In genomic region chr11:104881117-104881794, GRCh38 we compare ENCODE assay signal across 15 cellular contexts. TPM values are rescaled to one million over a fixed set of nuclear protein-coding genes. Genes with fewer than 3 reads are reported as not detected.
DNase-seq lines count a peak whose midpoint lies in the region; ATAC-seq and TF ChIP-seq lines count a peak whose summit lies in the region.
"Had no signal": no experiment of that assay in that cellular context is flagged by ENCODE, and none has a peak within 500 bp of the region (broad histone marks: within the 10 kb centered on the region; RNA-seq: fewer than 3 reads in every experiment).

No MANE protein-coding gene starts in this region.

- no peak overlapping the region for H3K4me2 ChIP-seq in mesendoderm (ENCODE audit: low read length)

- TF ChIP-seq CTCF in activated CD8-positive, alpha-beta T cell treated with anti-CD3 and anti-CD28 coated beads for 36 hours (IDR thresholded peaks at IDR 0.05) = no peak

- H2BK5ac ChIP-seq in mesendoderm (ENCODE audit: low read length) = no peak overlapping the region

- H2BK120ac ChIP-seq in mesendoderm (ENCODE audit: low read depth, low read length) = no peak overlapping the region

- H3K4me3 ChIP-seq in GM08714 (ENCODE audit: low read length) (peak overlapping the region; percentile 26; the same call in 1 of the 2 replicates), mesendoderm (ENCODE audit: low read length) (no peak overlapping the region)
- H3K4me3 ChIP-seq: uterus had no signal

- H3K4ac ChIP-seq in mesendoderm (ENCODE audit: low read depth, low read length) = no peak overlapping the region

- no peak overlapping the region for H3K18ac ChIP-seq in mesendoderm (ENCODE audit: low read length)

- no peaks in the 10 kb centered on the region for H3K4me1 ChIP-seq in mesendoderm (ENCODE audit: control insufficient read depth, low read depth, low read length)
- H3K4me1 ChIP-seq: uterus had no signal

- peaks cover 34% of the 10 kb centered on the region for H3K4me1 Mint-ChIP-seq in activated CD8-positive, alpha-beta T cell treated with anti-CD3 and anti-CD28 coated beads for 36 hours (ENCODE audit: low read depth)

- H3K27ac Mint-ChIP-seq in activated CD8-positive, alpha-beta T cell treated with anti-CD3 and anti-CD28 coated beads for 36 hours = no peak overlapping the region

- no CpG with 5 or more reads among the region's 3 CpGs for WGBS in mesendoderm (ENCODE audit: extremely low coverage, insufficient coverage, low lambda C conversion rate)

- no peak overlapping the region for H3K56ac ChIP-seq in mesendoderm (ENCODE audit: low read length)

- no peak overlapping the region for H3K23ac ChIP-seq in mesendoderm (ENCODE audit: low read length)

- ATAC-seq in GM19328 (IDR thresholded peaks at IDR 0.05; ENCODE audit: unreplicated experiment) = peak; percentile 61
- peak; percentile 68 for ATAC-seq in HG02678 (IDR thresholded peaks at IDR 0.05; ENCODE audit: unreplicated experiment)
- peak; percentile 56 for ATAC-seq in HG03439 (IDR thresholded peaks at IDR 0.05; ENCODE audit: unreplicated experiment)
- no peak for ATAC-seq in activated CD8-positive, alpha-beta T cell treated with anti-CD3 and anti-CD28 coated beads for 36 hours
- ATAC-seq: right cardiac atrium, Right ventricle myocardium inferior had no signal

- no peaks in the 10 kb centered on the region for H3K36me3 Mint-ChIP-seq in activated CD8-positive, alpha-beta T cell treated with anti-CD3 and anti-CD28 coated beads for 36 hours (ENCODE audit: low read depth)

- no peak for DNase-seq in amygdala (lab: John Stamatoyannopoulos, UW)
- DNase-seq in mesendoderm = no peak
- DNase-seq in activated CD8-positive, alpha-beta T cell treated with anti-CD3 and anti-CD28 coated beads for 36 hours = no peak
- no peak for DNase-seq in NCI-H187 treated with DMSO at 0.1 percent for 48 hours (lab: John Stamatoyannopoulos, UW)
- DNase-seq: central memory CD4-positive, alpha-beta T cell; DND-41; erythroblast; NCI-H2081; right cardiac atrium; uterus had no signal

- no peak overlapping the region for H2AK5ac ChIP-seq in mesendoderm (ENCODE audit: low read length)

- H3K27me3 ChIP-seq in mesendoderm (ENCODE audit: insufficient read depth, low read length, poor library complexity) = no peaks in the 10 kb centered on the region
- H3K27me3 ChIP-seq: uterus had no signal

- H3K79me1 ChIP-seq in mesendoderm (ENCODE audit: low read length) = no peaks in the 10 kb centered on the region

- CTCF ChIA-PET in activated CD8-positive, alpha-beta T cell treated with anti-CD3 and anti-CD28 coated beads for 36 hours (lab: Charles Lee) = no interaction called here

- no peak overlapping the region for H4K5ac ChIP-seq in mesendoderm (ENCODE audit: low read length)

- H3K36me3 ChIP-seq in mesendoderm (ENCODE audit: control insufficient read depth, insufficient read depth, low read length) = no peaks in the 10 kb centered on the region
- H3K36me3 ChIP-seq: uterus had no signal

- H3K9me3 Mint-ChIP-seq in activated CD8-positive, alpha-beta T cell treated with anti-CD3 and anti-CD28 coated beads for 36 hours = no peaks in the 10 kb centered on the region

- no peak overlapping the region for H3K4me3 Mint-ChIP-seq in activated CD8-positive, alpha-beta T cell treated with anti-CD3 and anti-CD28 coated beads for 36 hours

- no peaks in the 10 kb centered on the region for H3K27me3 Mint-ChIP-seq in activated CD8-positive, alpha-beta T cell treated with anti-CD3 and anti-CD28 coated beads for 36 hours

- intact Hi-C loops in activated CD8-positive, alpha-beta T cell treated with anti-CD3 and anti-CD28 coated beads for 36 hours (cut with micrococcal nuclease) = no loop called here

- H3K27ac ChIP-seq in mesendoderm (ENCODE audit: low read depth, low read length) = no peak overlapping the region
- H3K27ac ChIP-seq: uterus had no signal

- no peak overlapping the region for H2BK15ac ChIP-seq in mesendoderm (replicated peaks; ENCODE audit: low read depth)

- POLR2A ChIA-PET in activated CD8-positive, alpha-beta T cell treated with anti-CD3 and anti-CD28 coated beads for 36 hours (lab: Charles Lee) = no interaction called here

- no peak overlapping the region for H4K8ac ChIP-seq in mesendoderm (ENCODE audit: low read depth, low read length)

- no peaks in the 10 kb centered on the region for H3K79me2 ChIP-seq in mesendoderm (ENCODE audit: control insufficient read depth, insufficient read depth, low read length)

- H3K9ac ChIP-seq in mesendoderm (ENCODE audit: low read length) = no peak overlapping the region

RNA-seq across cellular contexts. Expression of gene CASP12, which starts 17.0 kb away (rescaled TPM):
- polyA plus RNA-seq in mesendoderm (2013, experiment 1 of 2) = not detected
- not detected for polyA plus RNA-seq in mesendoderm (2013, experiment 2 of 2)
- total RNA-seq in activated CD8-positive, alpha-beta T cell treated with anti-CD3 and anti-CD28 coated beads for 36 hours = not detected
